In the genomic region with DNA sequence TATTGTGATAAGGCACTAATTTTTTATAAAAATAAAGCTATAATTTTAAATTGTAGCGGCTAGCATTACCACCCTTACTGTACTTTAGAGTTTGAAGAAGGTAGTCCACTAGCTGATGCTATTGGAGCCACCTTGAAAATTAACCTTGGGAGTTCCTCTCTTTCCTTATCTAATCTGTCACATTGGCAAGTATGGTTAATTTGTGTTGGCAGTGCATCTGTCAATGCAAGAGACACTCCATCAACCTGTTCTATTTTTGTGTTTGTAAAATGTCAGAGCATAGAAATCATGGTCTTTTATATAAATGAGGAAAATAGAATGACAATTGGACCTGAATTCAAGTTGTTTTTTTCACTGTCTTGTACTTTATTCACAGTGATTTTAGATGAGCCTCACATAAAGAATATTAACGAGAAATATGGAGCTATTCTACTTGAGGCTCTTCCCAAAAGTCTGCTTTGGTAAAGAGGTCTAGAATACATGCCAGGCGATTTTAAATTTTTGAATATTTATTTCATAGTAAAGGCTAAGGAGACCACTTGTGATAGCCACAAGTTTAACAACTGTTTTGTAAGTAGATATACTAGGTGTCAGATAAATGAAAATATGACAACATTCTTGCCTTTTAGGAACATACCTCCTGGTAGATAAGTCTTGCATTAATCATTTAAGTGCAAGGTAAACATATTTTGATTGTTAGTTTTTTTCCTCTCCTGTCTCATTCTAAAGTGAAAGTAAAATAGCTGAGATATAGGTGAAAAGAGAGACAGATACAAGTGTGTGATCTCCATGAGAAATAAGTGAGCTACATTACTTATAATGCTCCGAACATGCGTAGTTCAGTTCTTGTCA, we compare ENCODE assay signal across 11 cellular contexts. TPM values are rescaled to one million over a fixed set of nuclear protein-coding genes. Genes with fewer than 3 reads are reported as not detected.
A peak's percentile ranks its signal among the peaks of the same experiment; 100 is the strongest.
DNase-seq lines count a peak whose midpoint lies in the region; ATAC-seq and TF ChIP-seq lines count a peak whose summit lies in the region.
"Had no signal": no experiment of that assay in that cellular context is flagged by ENCODE, and none has a peak within 500 bp of the region (broad histone marks: within the 10 kb centered on the region; RNA-seq: fewer than 3 reads in every experiment).

No MANE protein-coding gene starts in this region.

- peak overlapping the region; percentile 15 for H3K4me3 ChIP-seq in right cardiac atrium (ENCODE audit: low read length)

- H3K4me3 Mint-ChIP-seq in activated naive CD4-positive, alpha-beta T cell treated with anti-CD3 and anti-CD28 coated beads, Interleukin-2, amount 50 U/mL, for 24 hours: peak overlapping the region; percentile 75
- peak overlapping the region; percentile 68 for H3K4me3 Mint-ChIP-seq in activated CD4-positive, alpha-beta memory T cell treated with anti-CD3 and anti-CD28 coated beads for 36 hours
- peak overlapping the region; percentile 17 for H3K4me3 Mint-ChIP-seq in type B pancreatic cell

- no peaks in the 10 kb centered on the region for H3K9me3 ChIP-seq in right cardiac atrium (ENCODE audit: control insufficient read depth, low read length)

- H3K4me1 Mint-ChIP-seq in activated naive CD4-positive, alpha-beta T cell treated with anti-CD3 and anti-CD28 coated beads, Interleukin-2, amount 50 U/mL, for 24 hours: peaks cover 72% of the 10 kb centered on the region
- H3K4me1 Mint-ChIP-seq in activated CD4-positive, alpha-beta memory T cell treated with anti-CD3 and anti-CD28 coated beads for 36 hours (ENCODE audit: low read depth): peaks cover 56% of the 10 kb centered on the region
- H3K4me1 Mint-ChIP-seq in type B pancreatic cell (ENCODE audit: unreplicated experiment): peaks cover 5% of the 10 kb centered on the region

- peaks cover 13% of the 10 kb centered on the region for H3K36me3 Mint-ChIP-seq in activated naive CD4-positive, alpha-beta T cell treated with anti-CD3 and anti-CD28 coated beads, Interleukin-2, amount 50 U/mL, for 24 hours
- peaks cover 14% of the 10 kb centered on the region for H3K36me3 Mint-ChIP-seq in activated CD4-positive, alpha-beta memory T cell treated with anti-CD3 and anti-CD28 coated beads for 36 hours
- peaks cover 7% of the 10 kb centered on the region for H3K36me3 Mint-ChIP-seq in type B pancreatic cell

- peak overlapping the region; percentile 86 for H3K27ac Mint-ChIP-seq in activated naive CD4-positive, alpha-beta T cell treated with anti-CD3 and anti-CD28 coated beads, Interleukin-2, amount 50 U/mL, for 24 hours
- H3K27ac Mint-ChIP-seq in activated CD4-positive, alpha-beta memory T cell treated with anti-CD3 and anti-CD28 coated beads for 36 hours: peak overlapping the region; percentile 55
- peak overlapping the region; percentile 6 for H3K27ac Mint-ChIP-seq in type B pancreatic cell

- CTCF ChIA-PET in activated CD4-positive, alpha-beta memory T cell treated with anti-CD3 and anti-CD28 coated beads for 36 hours (lab: Charles Lee): interaction anchor here (0.6 to 2.0 kb wide), 5 partner anchors 10 to 46 kb away, joined by 4 to 8 read pairs (median 4); no protein-coding TSS in a partner anchor

- H3K27ac ChIP-seq in right cardiac atrium (ENCODE audit: low read length) (no peak overlapping the region), substantia nigra (ENCODE audit: low read depth, low read length, poor library complexity, severe bottlenecking) (no peak overlapping the region)

- intact Hi-C loops in activated CD4-positive, alpha-beta memory T cell treated with anti-CD3 and anti-CD28 coated beads for 36 hours (cut with micrococcal nuclease): loop anchor here (2.0 kb wide), 1 partner anchor 19 kb away; no protein-coding TSS in a partner anchor
- intact Hi-C loops in right cardiac atrium (cut with DNase I): no loop called here

- ATAC-seq in right cardiac atrium (peak; percentile 29 to 42), HG02884 (IDR thresholded peaks at IDR 0.05; ENCODE audit: unreplicated experiment) (no peak), GM18520 (IDR thresholded peaks at IDR 0.05; ENCODE audit: unreplicated experiment) (no peak)
- ATAC-seq: gastrocnemius medialis had no signal

- no peaks in the 10 kb centered on the region for H3K27me3 Mint-ChIP-seq in activated naive CD4-positive, alpha-beta T cell treated with anti-CD3 and anti-CD28 coated beads, Interleukin-2, amount 50 U/mL, for 24 hours
- H3K27me3 Mint-ChIP-seq in activated CD4-positive, alpha-beta memory T cell treated with anti-CD3 and anti-CD28 coated beads for 36 hours: no peaks in the 10 kb centered on the region
- H3K27me3 Mint-ChIP-seq in type B pancreatic cell: no peaks in the 10 kb centered on the region

- TF ChIP-seq CTCF in type B pancreatic cell (conservative IDR thresholded peaks at IDR 0.05): no peak

- DNase-seq in activated naive CD4-positive, alpha-beta T cell (lab: John Stamatoyannopoulos, UW): no peak
- no peak for DNase-seq in activated CD4-positive, alpha-beta memory T cell treated with anti-CD3 and anti-CD28 coated beads for 36 hours
- no peak for DNase-seq in right cardiac atrium
- DNase-seq in type B pancreatic cell (ENCODE audit: extremely low spot score, unreplicated experiment): no peak
- DNase-seq in substantia nigra (lab: John Stamatoyannopoulos, UW): no peak
- DNase-seq: gastrocnemius medialis; NCI-H82; stimulated activated CD4-positive, alpha-beta T cell treated with anti-CD3 and anti-CD28 coated beads, Interleukin-15, amount 100 ng/mL, for 24 hours had no signal

- 87% methylated on average over 5 of the region's 5 CpGs for WGBS in right cardiac atrium

- POLR2A ChIA-PET in activated CD4-positive, alpha-beta memory T cell treated with anti-CD3 and anti-CD28 coated beads for 36 hours (lab: Charles Lee): interaction anchor here (0.8 to 1.0 kb wide), 2 partner anchors 21 to 349 kb away, joined by 3 to 4 read pairs; a partner anchor contains a TSS

- no peaks in the 10 kb centered on the region for H3K27me3 ChIP-seq in right cardiac atrium (ENCODE audit: control insufficient read depth, insufficient read depth)
- H3K27me3 ChIP-seq: gastrocnemius medialis had no signal

- peaks cover 17% of the 10 kb centered on the region for H3K9me3 Mint-ChIP-seq in activated naive CD4-positive, alpha-beta T cell treated with anti-CD3 and anti-CD28 coated beads, Interleukin-2, amount 50 U/mL, for 24 hours
- H3K9me3 Mint-ChIP-seq in activated CD4-positive, alpha-beta memory T cell treated with anti-CD3 and anti-CD28 coated beads for 36 hours: peaks cover 19% of the 10 kb centered on the region
- H3K9me3 Mint-ChIP-seq in type B pancreatic cell: peaks cover 5% of the 10 kb centered on the region

- no peaks in the 10 kb centered on the region for H3K4me1 ChIP-seq in right cardiac atrium (ENCODE audit: control insufficient read depth, insufficient read depth, low read length)

RNA-seq across cellular contexts. Expression of a gene that starts 20.8 kb away (rescaled TPM):
- total RNA-seq in activated CD4-positive, alpha-beta memory T cell treated with anti-CD3 and anti-CD28 coated beads for 36 hours: 10 to 100 TPM in 1 of 2 experiments, 1 to 10 TPM in 1; 8.6 to 11.5 TPM
- 1 to 10 TPM; 4.7 to 8.3 (median 6.8) TPM for total RNA-seq in right cardiac atrium
- polyA plus RNA-seq in right cardiac atrium: 2.0 TPM
- total RNA-seq in type B pancreatic cell (ENCODE audit: low replicate concordance): 11.9 and 25.0 TPM in 2 replicates

Comparison
In these comparisons a context has a peak if more than half of its experiments do, and no peak if none do; other contexts are left out.
1. H3K27ac Mint-ChIP-seq: peak in every context shown above with its lines; median percentile 86 in activated naive CD4-positive, alpha-beta T cell treated with anti-CD3 and anti-CD28 coated beads, Interleukin-2, amount 50 U/mL, for 24 hours; 55 in activated CD4-positive, alpha-beta memory T cell treated with anti-CD3 and anti-CD28 coated beads for 36 hours; 6 in type B pancreatic cell.
2. H3K4me3 Mint-ChIP-seq: peak in every context shown above with its lines; median percentile 75 in activated naive CD4-positive, alpha-beta T cell treated with anti-CD3 and anti-CD28 coated beads, Interleukin-2, amount 50 U/mL, for 24 hours; 68 in activated CD4-positive, alpha-beta memory T cell treated with anti-CD3 and anti-CD28 coated beads for 36 hours; 17 in type B pancreatic cell.
3. ATAC-seq: peak in right cardiac atrium (2 of 2); none in HG02884 (single experiment) and GM18520 (single experiment).